19 cellular contexts compared by ENCODE assay signal in genomic region chr16:69553332-69553731, GRCh38.
"Had no signal": no experiment of that assay in that cellular context is flagged by ENCODE, and none has a peak within 500 bp of the region (broad histone marks: within the 10 kb centered on the region; RNA-seq: fewer than 3 reads in every experiment).

No MANE protein-coding gene starts in this region.

- H3K9me3 ChIP-seq: transverse colon, uterus had no signal

- H3K4me1 ChIP-seq: transverse colon, uterus had no signal

- H3K27ac ChIP-seq: transverse colon, uterus had no signal

- H3K27me3 ChIP-seq: transverse colon, uterus had no signal

- H3K4me3 ChIP-seq: transverse colon, uterus had no signal

- DNase-seq: activated CD4-positive, alpha-beta T cell treated with anti-CD3 and anti-CD28 coated beads, Interleukin-2, amount 10 ng/mL, durations not matched to agents 24 days and 14 days; activated CD8-positive, alpha-beta T cell treated with anti-CD3 and anti-CD28 coated beads for 36 hours; activated naive CD4-positive, alpha-beta T cell treated with Interleukin-2 at 50 U/mL for 16 hours; activated naive CD8-positive, alpha-beta T cell treated with anti-CD3 and anti-CD28 coated beads, Interleukin-2, amount 10 ng/mL, durations not matched to agents 7 days and 5 days; activated T-cell treated with anti-CD3 and anti-CD28 coated beads, Interleukin-2, amount 50 U/mL, for 24 hours; amygdala; effector memory CD8-positive, alpha-beta T cell; immature natural killer cell; kidney glomerular epithelial cell; left ventricle myocardium superior; mesendoderm; natural killer cell; occipital lobe; posterior cingulate gyrus; stimulated activated CD4-positive, alpha-beta T cell treated with anti-CD3 and anti-CD28 coated beads, Interleukin-12 subunit alpha, Interleukin-12 subunit beta, amount 100 ng/mL, for 4 hours; stimulated activated CD4-positive, alpha-beta T cell treated with anti-CD3 and anti-CD28 coated beads, Interleukin-1b, Interleukin-23, amount 100 ng/mL, for 48 hours; T-helper 9 cell; transverse colon; uterus had no signal

- H3K36me3 ChIP-seq: transverse colon, uterus had no signal

- ATAC-seq: activated CD8-positive, alpha-beta T cell treated with anti-CD3 and anti-CD28 coated beads for 36 hours; effector memory CD8-positive, alpha-beta T cell; left ventricle myocardium superior; natural killer cell had no signal
